ENCODE assay signal across 1 cellular context in the genomic region with DNA sequence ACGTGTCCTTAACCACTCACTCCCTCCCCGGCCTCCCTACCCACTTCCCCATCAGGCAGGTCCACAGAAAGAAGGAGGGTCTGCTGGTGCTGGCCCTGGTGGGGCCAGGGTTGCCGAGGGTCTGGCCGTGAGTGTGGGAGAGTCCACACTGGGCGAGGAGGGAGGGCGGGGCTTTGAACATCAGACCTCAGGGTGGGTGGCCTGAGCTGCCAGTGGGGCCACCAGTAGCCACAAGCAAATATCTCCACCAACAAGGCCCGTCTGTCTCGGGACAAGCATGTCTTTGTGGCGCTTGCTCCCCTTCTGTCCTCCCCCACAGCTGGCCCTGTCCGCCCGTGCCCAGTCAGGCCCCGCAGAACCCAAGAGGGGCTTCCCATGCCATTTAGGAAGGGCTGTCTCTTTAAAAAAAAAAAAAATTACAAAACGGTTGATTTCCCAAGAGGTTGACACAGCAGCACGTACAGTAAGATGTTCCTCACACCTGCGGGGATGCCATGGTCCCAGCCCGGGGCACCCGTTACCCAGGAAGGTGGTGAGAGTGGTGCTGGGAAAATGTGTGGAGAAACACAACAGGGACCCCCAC.
TF ChIP-seq lines count a peak whose summit lies in the region.

No MANE protein-coding gene starts in this region.

TF ChIP-seq in H1, 55 proteins besides CTCF, POLR2A, EP300 and RAD21:
- TF ChIP-seq, protein P1, sequence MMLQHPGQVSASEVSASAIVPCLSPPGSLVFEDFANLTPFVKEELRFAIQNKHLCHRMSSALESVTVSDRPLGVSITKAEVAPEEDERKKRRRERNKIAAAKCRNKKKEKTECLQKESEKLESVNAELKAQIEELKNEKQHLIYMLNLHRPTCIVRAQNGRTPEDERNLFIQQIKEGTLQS (IDR thresholded peaks at IDR 0.05; ENCODE audit: insufficient read depth, low read depth, low read length), result no peak
- TF ChIP-seq GABPA (IDR thresholded peaks at IDR 0.05; ENCODE audit: borderline replicate concordance, insufficient read depth, low read length) (no peak), MAFK (IDR thresholded peaks at IDR 0.05; ENCODE audit: low read depth, low read length) (no peak), KDM4A (IDR thresholded peaks at IDR 0.05; ENCODE audit: low read depth, low read length, severe bottlenecking) (no peak), CBX5 (IDR thresholded peaks at IDR 0.05; ENCODE audit: low read depth, low read length) (no peak), HDAC2 (IDR thresholded peaks at IDR 0.05; ENCODE audit: borderline replicate concordance in 1 of 2, low read depth in 2 of 2, low read length in 2 of 2) (no peak), FOSL1 (IDR thresholded peaks at IDR 0.05; ENCODE audit: insufficient read depth, low read depth, low read length) (no peak), JUN (IDR thresholded peaks at IDR 0.05; ENCODE audit: low read depth, low read length) (no peak), ASH2L (IDR thresholded peaks at IDR 0.05; ENCODE audit: low read length) (no peak), TCF12 (IDR thresholded peaks at IDR 0.05; ENCODE audit: low read depth, low read length) (no peak), HDAC6 (IDR thresholded peaks at IDR 0.05; ENCODE audit: low read depth, low read length) (no peak), SIN3A (conservative IDR thresholded peaks at IDR 0.05 in 1 of 2, IDR thresholded peaks at IDR 0.05 in 1 of 2; ENCODE audit: low read depth in 1 of 2, low read length in 2 of 2) (no peak), CHD7 (IDR thresholded peaks at IDR 0.05; ENCODE audit: insufficient replicate concordance, low read length) (no peak), ZNF274 (IDR thresholded peaks at IDR 0.05; ENCODE audit: borderline replicate concordance, extremely low read depth, low read length) (no peak), RBBP5 (IDR thresholded peaks at IDR 0.05; ENCODE audit: borderline replicate concordance, low read depth, low read length) (no peak), TAF7 (optimal IDR thresholded peaks at IDR 0.05; ENCODE audit: borderline replicate concordance, low read depth, low read length) (no peak), NANOG (IDR thresholded peaks at IDR 0.05; ENCODE audit: insufficient read depth, low read depth, low read length, poor library complexity, severe bottlenecking) (no peak), KDM1A (IDR thresholded peaks at IDR 0.05; ENCODE audit: borderline replicate concordance, low read length) (no peak)
